In the genomic region with DNA sequence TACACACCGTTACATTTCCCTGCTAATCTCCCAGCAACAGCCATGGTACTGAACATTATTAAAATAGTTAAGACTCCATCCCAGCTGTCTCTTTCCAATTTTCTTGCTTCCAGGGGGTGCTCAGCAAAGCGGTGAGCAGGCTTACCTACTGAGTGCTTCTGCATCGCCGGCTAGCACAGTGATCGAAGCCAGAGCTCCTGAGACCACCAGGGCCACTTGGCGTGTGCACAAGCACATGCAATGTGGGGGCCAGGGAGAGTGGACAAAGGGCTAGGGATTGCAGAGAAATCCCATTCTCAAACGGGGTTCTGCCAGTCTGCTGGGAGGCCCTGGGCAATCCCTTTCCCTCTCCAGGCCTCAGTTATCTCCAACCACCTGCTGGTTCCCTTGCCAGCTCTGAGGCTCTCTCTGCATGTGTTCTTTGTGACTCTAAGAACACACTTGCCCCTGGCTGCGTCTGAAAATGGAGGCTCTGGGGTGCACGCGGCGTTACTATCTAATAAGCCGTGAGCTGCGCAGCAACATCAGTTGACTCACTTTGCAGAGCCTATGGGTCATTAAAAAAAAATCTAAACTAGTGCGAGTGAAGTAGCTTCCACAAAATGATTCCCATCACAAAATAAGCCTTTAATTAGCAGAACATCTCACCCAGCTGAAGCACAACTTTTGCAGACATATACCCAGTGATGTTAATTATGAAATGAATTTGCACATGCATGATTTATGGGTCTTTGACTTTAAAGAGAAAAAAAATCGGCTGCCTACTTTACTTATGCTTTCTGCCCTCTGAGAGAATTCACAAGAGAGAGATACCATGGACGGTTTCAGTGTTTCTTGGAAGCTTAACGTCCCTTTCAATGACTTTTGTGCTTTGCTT, we compare ENCODE assay signal across 27 cellular contexts.
DNase-seq lines count a peak whose midpoint lies in the region; ATAC-seq and TF ChIP-seq lines count a peak whose summit lies in the region.
"Had no signal": no experiment of that assay in that cellular context is flagged by ENCODE, and none has a peak within 500 bp of the region (broad histone marks: within the 10 kb centered on the region; RNA-seq: fewer than 3 reads in every experiment).

No MANE protein-coding gene starts in this region.

- H3K9me3 Mint-ChIP-seq in brain = peaks cover 0 to 16% (median 0%) of the 10 kb centered on the region in 5 experiments
- no peaks in the 10 kb centered on the region for H3K9me3 Mint-ChIP-seq in effector memory CD8-positive, alpha-beta T cell
- no peaks in the 10 kb centered on the region for H3K9me3 Mint-ChIP-seq in stimulated activated naive CD8-positive, alpha-beta T cell treated with anti-CD3 and anti-CD28 coated beads, Interleukin-15, amount 100 ng/mL, for 72 hours
- H3K9me3 Mint-ChIP-seq: activated naive CD4-positive, alpha-beta T cell treated with anti-CD3 and anti-CD28 coated beads, Interleukin-2, amount 10 ng/mL, durations not matched to agents 7 days and 5 days; immature natural killer cell; nephron; T-helper 1 cell treated with Interleukin-12 subunit alpha and Interleukin-12 subunit beta and Interleukin-4 antibody, amounts not matched to agents 30 μg/mL and 1 μg/mL, for 36 hours had no signal

- peak overlapping the region in 3 of 5 experiments; percentile 3 to 89 (median 78) for H3K27ac Mint-ChIP-seq in brain
- peak overlapping the region in 1 of 2 donors; percentile 52 for H3K27ac Mint-ChIP-seq in effector memory CD8-positive, alpha-beta T cell
- H3K27ac Mint-ChIP-seq in stimulated activated naive CD8-positive, alpha-beta T cell treated with anti-CD3 and anti-CD28 coated beads, Interleukin-15, amount 100 ng/mL, for 72 hours = no peak overlapping the region
- H3K27ac Mint-ChIP-seq: activated naive CD4-positive, alpha-beta T cell treated with anti-CD3 and anti-CD28 coated beads, Interleukin-2, amount 10 ng/mL, durations not matched to agents 7 days and 5 days; immature natural killer cell; nephron; T-helper 1 cell treated with Interleukin-12 subunit alpha and Interleukin-12 subunit beta and Interleukin-4 antibody, amounts not matched to agents 30 μg/mL and 1 μg/mL, for 36 hours had no signal

- no peaks in the 10 kb centered on the region for H3K36me3 Mint-ChIP-seq in brain
- H3K36me3 Mint-ChIP-seq in effector memory CD8-positive, alpha-beta T cell (ENCODE audit: insufficient read depth) = peaks cover 3% of the 10 kb centered on the region
- H3K36me3 Mint-ChIP-seq: activated naive CD4-positive, alpha-beta T cell treated with anti-CD3 and anti-CD28 coated beads, Interleukin-2, amount 10 ng/mL, durations not matched to agents 7 days and 5 days; immature natural killer cell had no signal

- TF ChIP-seq CTCF in brain (conservative IDR thresholded peaks at IDR 0.05) = no peak

- H3K4me3 Mint-ChIP-seq in brain = peak overlapping the region in 2 of 5 experiments; percentile 8 to 37
- no peak overlapping the region for H3K4me3 Mint-ChIP-seq in effector memory CD8-positive, alpha-beta T cell
- no peak overlapping the region for H3K4me3 Mint-ChIP-seq in stimulated activated naive CD8-positive, alpha-beta T cell treated with anti-CD3 and anti-CD28 coated beads, Interleukin-15, amount 100 ng/mL, for 72 hours
- H3K4me3 Mint-ChIP-seq: activated naive CD4-positive, alpha-beta T cell treated with anti-CD3 and anti-CD28 coated beads, Interleukin-2, amount 10 ng/mL, durations not matched to agents 7 days and 5 days; immature natural killer cell; nephron; T-helper 1 cell treated with Interleukin-12 subunit alpha and Interleukin-12 subunit beta and Interleukin-4 antibody, amounts not matched to agents 30 μg/mL and 1 μg/mL, for 36 hours had no signal

- peaks cover 63% of the 10 kb centered on the region for H3K4me1 Mint-ChIP-seq in brain
- no peaks in the 10 kb centered on the region for H3K4me1 Mint-ChIP-seq in effector memory CD8-positive, alpha-beta T cell (ENCODE audit: low read depth in 2 of 2)
- no peaks in the 10 kb centered on the region for H3K4me1 Mint-ChIP-seq in stimulated activated naive CD8-positive, alpha-beta T cell treated with anti-CD3 and anti-CD28 coated beads, Interleukin-15, amount 100 ng/mL, for 72 hours
- H3K4me1 Mint-ChIP-seq: activated naive CD4-positive, alpha-beta T cell treated with anti-CD3 and anti-CD28 coated beads, Interleukin-2, amount 10 ng/mL, durations not matched to agents 7 days and 5 days; immature natural killer cell had no signal

- DNase-seq in NCI-H82 (lab: John Stamatoyannopoulos, UW) = peak; percentile 45
- DNase-seq in NCI-H82 treated with DMSO at 0.1 percent for 48 hours (lab: John Stamatoyannopoulos, UW; ENCODE audit: unreplicated experiment) = no peak
- DNase-seq in NCI-H2227 treated with DMSO at 0.1 percent for 48 hours (lab: John Stamatoyannopoulos, UW) = peak; percentile 9
- DNase-seq in retina = peak; percentile 64
- no peak for DNase-seq in activated CD4-positive, alpha-beta T cell treated with anti-CD3 and anti-CD28 coated beads, Interleukin-2, amount 50 U/mL, for 4 hours
- no peak for DNase-seq in effector memory CD8-positive, alpha-beta T cell
- no peak for DNase-seq in stimulated activated naive CD8-positive, alpha-beta T cell treated with anti-CD3 and anti-CD28 coated beads, Interleukin-15, amount 100 ng/mL, for 72 hours
- DNase-seq: 8988T; activated CD4-positive, alpha-beta T cell treated with anti-CD3 and anti-CD28 coated beads, Interleukin-2, amount 50 U/mL, for 48 hours; activated CD8-positive, alpha-beta memory T cell treated with anti-CD3 and anti-CD28 coated beads, Interleukin-2, amount 50 U/mL, for 48 hours; activated naive CD4-positive, alpha-beta T cell treated with anti-CD3 and anti-CD28 coated beads, Interleukin-2, amount 10 ng/mL, durations not matched to agents 7 days and 5 days; adrenal gland; Caco-2; hypothalamus; immature natural killer cell; mammary epithelial cell; MG63; NCI-H1105; NCI-H2029 treated with DMSO at 0.1 percent for 48 hours; NCI-H446; small intestine; stimulated activated naive CD8-positive, alpha-beta T cell treated with anti-CD3 and anti-CD28 coated beads, Interleukin-15, Interleukin-2, amounts not matched to agents 100 U/mL and 50 U/mL, for 24 hours; uterus had no signal

- peaks cover 12% of the 10 kb centered on the region for H3K27me3 Mint-ChIP-seq in brain
- peaks cover 0 to 17% of the 10 kb centered on the region in 2 donors for H3K27me3 Mint-ChIP-seq in effector memory CD8-positive, alpha-beta T cell
- H3K27me3 Mint-ChIP-seq in stimulated activated naive CD8-positive, alpha-beta T cell treated with anti-CD3 and anti-CD28 coated beads, Interleukin-15, amount 100 ng/mL, for 72 hours = peaks cover 22% of the 10 kb centered on the region

- no peak for ATAC-seq in effector memory CD8-positive, alpha-beta T cell (replicated peaks)
- ATAC-seq in stimulated activated naive CD8-positive, alpha-beta T cell treated with anti-CD3 and anti-CD28 coated beads, Interleukin-15, amount 100 ng/mL, for 72 hours = no peak
- ATAC-seq: SK-N-SH treated with all-trans-retinoic acid at 6 μM for 48 hours; stimulated activated naive CD8-positive, alpha-beta T cell treated with anti-CD3 and anti-CD28 coated beads, Interleukin-15, Interleukin-2, amounts not matched to agents 100 U/mL and 50 U/mL, for 24 hours had no signal

Comparison
In these comparisons a context has a peak if more than half of its experiments do, and no peak if none do; other contexts are left out.
1. DNase-seq: peak in NCI-H82 (single experiment), NCI-H2227 treated with DMSO at 0.1 percent for 48 hours (single experiment) and retina (single experiment); none in NCI-H82 treated with DMSO at 0.1 percent for 48 hours (single experiment), activated CD4-positive, alpha-beta T cell treated with anti-CD3 and anti-CD28 coated beads, Interleukin-2, amount 50 U/mL, for 4 hours (0 of 2), effector memory CD8-positive, alpha-beta T cell (0 of 3) and stimulated activated naive CD8-positive, alpha-beta T cell treated with anti-CD3 and anti-CD28 coated beads, Interleukin-15, amount 100 ng/mL, for 72 hours (0 of 2).
2. H3K27ac Mint-ChIP-seq: peak in brain (3 of 5); none in stimulated activated naive CD8-positive, alpha-beta T cell treated with anti-CD3 and anti-CD28 coated beads, Interleukin-15, amount 100 ng/mL, for 72 hours (0 of 2).